12 cellular contexts compared by ENCODE assay signal in genomic region chr21:46317710-46318463, GRCh38. TPM values are rescaled to one million over a fixed set of nuclear protein-coding genes. Genes with fewer than 3 reads are reported as not detected.
DNase-seq lines count a peak whose midpoint lies in the region; ATAC-seq and TF ChIP-seq lines count a peak whose summit lies in the region.
"Had no signal": no experiment of that assay in that cellular context is flagged by ENCODE, and none has a peak within 500 bp of the region (broad histone marks: within the 10 kb centered on the region; RNA-seq: fewer than 3 reads in every experiment).

No MANE protein-coding gene starts in this region.

- H3K27ac ChIP-seq in RWPE2 (ENCODE audit: poor library complexity, severe bottlenecking) (no peak overlapping the region), lung (ENCODE audit: low read depth in 1 of 2, low read length in 1 of 2) (no peak overlapping the region), Karpas-422 (ENCODE audit: low read length) (no peak overlapping the region)

- WGBS in lung, 2 donors, result 82 to 86% methylated on average over 20 of the region's 20 CpGs

- H3K79me2 ChIP-seq in Karpas-422 (ENCODE audit: low read length), result peaks cover 22% of the 10 kb centered on the region

- H3K9me3 Mint-ChIP-seq in T-helper 2 cell treated with Interferon-gamma antibody and Interleukin-4, amounts not matched to agents 5 μg/mL and 100 μg/mL, for 36 hours, result no peaks in the 10 kb centered on the region
- no peaks in the 10 kb centered on the region for H3K9me3 Mint-ChIP-seq in activated CD4-positive, alpha-beta T cell treated with anti-CD3 and anti-CD28 coated beads for 36 hours (ENCODE audit: low read depth)
- H3K9me3 Mint-ChIP-seq: activated T-cell treated with anti-CD3 and anti-CD28 coated beads, Interleukin-2, amount 50 U/mL, for 24 hours; naive thymus-derived CD4-positive, alpha-beta T cell had no signal

- no peak overlapping the region for H3K27ac Mint-ChIP-seq in T-helper 2 cell treated with Interferon-gamma antibody and Interleukin-4, amounts not matched to agents 5 μg/mL and 100 μg/mL, for 36 hours
- no peak overlapping the region for H3K27ac Mint-ChIP-seq in activated CD4-positive, alpha-beta T cell treated with anti-CD3 and anti-CD28 coated beads for 36 hours
- H3K27ac Mint-ChIP-seq: activated T-cell treated with anti-CD3 and anti-CD28 coated beads, Interleukin-2, amount 50 U/mL, for 24 hours; naive thymus-derived CD4-positive, alpha-beta T cell had no signal

- peak; percentile 41 for DNase-seq in DMS79 treated with DMSO at 0.1 percent for 48 hours (lab: John Stamatoyannopoulos, UW)
- DNase-seq in NCI-H146 treated with DMSO at 0.1 percent for 48 hours (lab: John Stamatoyannopoulos, UW; ENCODE audit: unreplicated experiment), result peak; percentile 75
- DNase-seq in RWPE2 (ENCODE audit: low spot score), result no peak
- peak; percentile 43 for DNase-seq in lung (ENCODE audit: low spot score)
- DNase-seq in T-helper 2 cell treated with Interferon-gamma antibody and Interleukin-4, amounts not matched to agents 5 μg/mL and 100 μg/mL, for 36 hours (ENCODE audit: low spot score), result no peak
- no peak for DNase-seq in activated CD4-positive, alpha-beta T cell treated with anti-CD3 and anti-CD28 coated beads for 36 hours
- no peak for DNase-seq in Karpas-422
- DNase-seq: activated T-cell treated with anti-CD3 and anti-CD28 coated beads, Interleukin-2, amount 50 U/mL, for 24 hours; GOT3; naive thymus-derived CD4-positive, alpha-beta T cell had no signal

- H3K4me2 ChIP-seq in Karpas-422 (ENCODE audit: low read depth, low read length, poor library complexity, severe bottlenecking), result no peak overlapping the region

- H3K36me3 Mint-ChIP-seq in T-helper 2 cell treated with Interferon-gamma antibody and Interleukin-4, amounts not matched to agents 5 μg/mL and 100 μg/mL, for 36 hours (ENCODE audit: low read depth), result peaks cover 35% of the 10 kb centered on the region
- H3K36me3 Mint-ChIP-seq in activated CD4-positive, alpha-beta T cell treated with anti-CD3 and anti-CD28 coated beads for 36 hours (ENCODE audit: low read depth), result peaks cover 31% of the 10 kb centered on the region

- H3K36me3 ChIP-seq in RWPE2 (ENCODE audit: low read depth) (peaks cover 12% of the 10 kb centered on the region), lung (ENCODE audit: control insufficient read depth in 2 of 2, insufficient read depth in 2 of 2, low read length in 2 of 2) (no peaks in the 10 kb centered on the region), Karpas-422 (ENCODE audit: insufficient read depth, low read length) (no peaks in the 10 kb centered on the region; the same call in 1 of the 2 replicates)

- POLR2A ChIA-PET in activated CD4-positive, alpha-beta T cell treated with anti-CD3 and anti-CD28 coated beads for 36 hours (lab: Charles Lee), result no interaction called here

- H3K9me3 ChIP-seq in RWPE2 (ENCODE audit: severe bottlenecking) (no peaks in the 10 kb centered on the region), lung (ENCODE audit: control insufficient read depth in 2 of 2, insufficient read depth in 1 of 2, low read length in 1 of 2) (no peaks in the 10 kb centered on the region), Karpas-422 (ENCODE audit: low read length) (no peaks in the 10 kb centered on the region)

- ATAC-seq in RWPE2 (ENCODE audit: low read depth) (peak; percentile 23), lung (ENCODE audit: insufficient read depth, low FRiP score) (peak; percentile 25), GM21390 (IDR thresholded peaks at IDR 0.05; ENCODE audit: unreplicated experiment) (no peak)
- no peak for ATAC-seq in activated CD4-positive, alpha-beta T cell treated with anti-CD3 and anti-CD28 coated beads for 36 hours
- ATAC-seq: naive thymus-derived CD4-positive, alpha-beta T cell had no signal

- H3K4me3 Mint-ChIP-seq in T-helper 2 cell treated with Interferon-gamma antibody and Interleukin-4, amounts not matched to agents 5 μg/mL and 100 μg/mL, for 36 hours, result no peak overlapping the region
- no peak overlapping the region for H3K4me3 Mint-ChIP-seq in activated CD4-positive, alpha-beta T cell treated with anti-CD3 and anti-CD28 coated beads for 36 hours
- H3K4me3 Mint-ChIP-seq: activated T-cell treated with anti-CD3 and anti-CD28 coated beads, Interleukin-2, amount 50 U/mL, for 24 hours; naive thymus-derived CD4-positive, alpha-beta T cell had no signal

- peaks cover 6% of the 10 kb centered on the region for H3K4me1 ChIP-seq in RWPE2 (ENCODE audit: insufficient read depth, poor library complexity, severe bottlenecking)
- peaks cover 0 to 12% of the 10 kb centered on the region in 2 donors for H3K4me1 ChIP-seq in lung (ENCODE audit: control insufficient read depth in 2 of 2, insufficient read depth in 2 of 2, low read length in 2 of 2)
- H3K4me1 ChIP-seq in Karpas-422 (ENCODE audit: low read length), result peaks cover 23% of the 10 kb centered on the region

- H3K4me3 ChIP-seq in RWPE2 (ENCODE audit: severe bottlenecking) (no peak overlapping the region), lung (no peak overlapping the region), Karpas-422 (ENCODE audit: low read length) (no peak overlapping the region)
- H3K4me3 ChIP-seq: skin epidermis had no signal

- no peaks in the 10 kb centered on the region for H3K27me3 Mint-ChIP-seq in T-helper 2 cell treated with Interferon-gamma antibody and Interleukin-4, amounts not matched to agents 5 μg/mL and 100 μg/mL, for 36 hours (ENCODE audit: low read depth)
- H3K27me3 Mint-ChIP-seq in activated CD4-positive, alpha-beta T cell treated with anti-CD3 and anti-CD28 coated beads for 36 hours, result no peaks in the 10 kb centered on the region
- H3K27me3 Mint-ChIP-seq: activated T-cell treated with anti-CD3 and anti-CD28 coated beads, Interleukin-2, amount 50 U/mL, for 24 hours; naive thymus-derived CD4-positive, alpha-beta T cell had no signal

- H3K9ac ChIP-seq in Karpas-422 (ENCODE audit: low read length), result no peak overlapping the region

- intact Hi-C loops in activated CD4-positive, alpha-beta T cell treated with anti-CD3 and anti-CD28 coated beads for 36 hours (cut with DNase I, micrococcal nuclease), result no loop called here

- H3K9me2 ChIP-seq in Karpas-422 (replicated peaks; ENCODE audit: insufficient read depth, low read length), result no peaks in the 10 kb centered on the region

- no peak overlapping the region for H2AFZ ChIP-seq in Karpas-422 (ENCODE audit: low read length)

- TF ChIP-seq CTCF in RWPE2 (IDR thresholded peaks at IDR 0.05; ENCODE audit: poor library complexity, severe bottlenecking) (no peak), lung (IDR thresholded peaks at IDR 0.05; ENCODE audit: control extremely low read depth, extremely low read depth) (no peak)

- peaks cover 23% of the 10 kb centered on the region for H3K4me1 Mint-ChIP-seq in T-helper 2 cell treated with Interferon-gamma antibody and Interleukin-4, amounts not matched to agents 5 μg/mL and 100 μg/mL, for 36 hours (ENCODE audit: low read depth)
- H3K4me1 Mint-ChIP-seq in activated CD4-positive, alpha-beta T cell treated with anti-CD3 and anti-CD28 coated beads for 36 hours, result peaks cover 16% of the 10 kb centered on the region

- H3K27me3 ChIP-seq in RWPE2 (ENCODE audit: insufficient read depth, poor library complexity, severe bottlenecking) (no peaks in the 10 kb centered on the region), lung (ENCODE audit: control insufficient read depth, insufficient read depth) (no peaks in the 10 kb centered on the region), Karpas-422 (ENCODE audit: low read length) (no peaks in the 10 kb centered on the region)

- no peaks in the 10 kb centered on the region; the same call in 1 of the 2 replicates for H4K20me1 ChIP-seq in Karpas-422 (ENCODE audit: insufficient read depth, low read depth, low read length)

- CTCF ChIA-PET in activated CD4-positive, alpha-beta T cell treated with anti-CD3 and anti-CD28 coated beads for 36 hours (lab: Charles Lee), result interaction anchor here (0.6 to 1.0 kb wide), 3 partner anchors 18 to 148 kb away, joined by 3 read pairs; no protein-coding TSS in a partner anchor

RNA-seq across cellular contexts. Expression of gene C21orf58, which starts 5.8 kb away (rescaled TPM):
- 10 to 100 TPM; 12.4 to 20.8 TPM for total RNA-seq in lung
- polyA plus RNA-seq in lung, result 1 to 10 TPM; 4.8 to 5.4 TPM
- total RNA-seq in activated CD4-positive, alpha-beta T cell treated with anti-CD3 and anti-CD28 coated beads for 36 hours, result 10 to 100 TPM; 27.4 to 33.0 TPM
- 13.9 and 31.5 TPM in 2 replicates for total RNA-seq in Karpas-422 (2014; rRNA removed; shearing (Covaris generic); ENCODE audit: low replicate concordance)

RNA-seq across cellular contexts. Expression of gene PCNT, which starts 6.1 kb away (rescaled TPM):
- total RNA-seq in lung, result 10 to 100 TPM; 26.8 to 37.2 TPM
- 10 to 100 TPM in 1 of 2 donors, 1 to 10 TPM in 1; 9.8 to 10.3 TPM for polyA plus RNA-seq in lung
- 10 to 100 TPM; 46.5 to 47.7 TPM for total RNA-seq in activated CD4-positive, alpha-beta T cell treated with anti-CD3 and anti-CD28 coated beads for 36 hours
- 31.5 and 31.7 TPM in 2 replicates for total RNA-seq in Karpas-422 (2014; rRNA removed; shearing (Covaris generic); ENCODE audit: low replicate concordance)

RNA-seq across cellular contexts. Expression of gene YBEY, which starts 31.7 kb away (rescaled TPM):
- 10 to 100 TPM; 12.7 to 17.4 TPM for total RNA-seq in lung
- polyA plus RNA-seq in lung, result 10 to 100 TPM in 1 of 2 donors, 1 to 10 TPM in 1; 7.6 to 32.1 TPM
- total RNA-seq in activated CD4-positive, alpha-beta T cell treated with anti-CD3 and anti-CD28 coated beads for 36 hours, result 10 to 100 TPM; 16.9 to 20.6 TPM
- 38.5 and 88.4 TPM in 2 replicates for total RNA-seq in Karpas-422 (2014; rRNA removed; shearing (Covaris generic); ENCODE audit: low replicate concordance)

RNA-seq across cellular contexts. Expression of gene MCM3AP, which starts 32.5 kb away (rescaled TPM):
- 100 to 1,000 TPM; 114 TPM for total RNA-seq in lung
- polyA plus RNA-seq in lung, result 10 to 100 TPM; 40.7 to 43.8 TPM
- total RNA-seq in activated CD4-positive, alpha-beta T cell treated with anti-CD3 and anti-CD28 coated beads for 36 hours, result 100 to 1,000 TPM in 1 of 2 experiments, 10 to 100 TPM in 1; 71.1 to 106 TPM
- 60.5 and 139 TPM in 2 replicates for total RNA-seq in Karpas-422 (2014; rRNA removed; shearing (Covaris generic); ENCODE audit: low replicate concordance)

Comparison
In these comparisons a context has a peak if more than half of its experiments do, and no peak if none do; other contexts are left out.
1. DNase-seq: peak in DMS79 treated with DMSO at 0.1 percent for 48 hours (single experiment), NCI-H146 treated with DMSO at 0.1 percent for 48 hours (single experiment) and lung (single experiment); none in RWPE2 (single experiment), T-helper 2 cell treated with Interferon-gamma antibody and Interleukin-4, amounts not matched to agents 5 μg/mL and 100 μg/mL, for 36 hours (single experiment), activated CD4-positive, alpha-beta T cell treated with anti-CD3 and anti-CD28 coated beads for 36 hours (single experiment) and Karpas-422 (single experiment).
2. ATAC-seq: peak in RWPE2 (single experiment) and lung (single experiment); none in activated CD4-positive, alpha-beta T cell treated with anti-CD3 and anti-CD28 coated beads for 36 hours (single experiment) and GM21390 (single experiment).